1 cellular context compared by ENCODE assay signal in the genomic region with DNA sequence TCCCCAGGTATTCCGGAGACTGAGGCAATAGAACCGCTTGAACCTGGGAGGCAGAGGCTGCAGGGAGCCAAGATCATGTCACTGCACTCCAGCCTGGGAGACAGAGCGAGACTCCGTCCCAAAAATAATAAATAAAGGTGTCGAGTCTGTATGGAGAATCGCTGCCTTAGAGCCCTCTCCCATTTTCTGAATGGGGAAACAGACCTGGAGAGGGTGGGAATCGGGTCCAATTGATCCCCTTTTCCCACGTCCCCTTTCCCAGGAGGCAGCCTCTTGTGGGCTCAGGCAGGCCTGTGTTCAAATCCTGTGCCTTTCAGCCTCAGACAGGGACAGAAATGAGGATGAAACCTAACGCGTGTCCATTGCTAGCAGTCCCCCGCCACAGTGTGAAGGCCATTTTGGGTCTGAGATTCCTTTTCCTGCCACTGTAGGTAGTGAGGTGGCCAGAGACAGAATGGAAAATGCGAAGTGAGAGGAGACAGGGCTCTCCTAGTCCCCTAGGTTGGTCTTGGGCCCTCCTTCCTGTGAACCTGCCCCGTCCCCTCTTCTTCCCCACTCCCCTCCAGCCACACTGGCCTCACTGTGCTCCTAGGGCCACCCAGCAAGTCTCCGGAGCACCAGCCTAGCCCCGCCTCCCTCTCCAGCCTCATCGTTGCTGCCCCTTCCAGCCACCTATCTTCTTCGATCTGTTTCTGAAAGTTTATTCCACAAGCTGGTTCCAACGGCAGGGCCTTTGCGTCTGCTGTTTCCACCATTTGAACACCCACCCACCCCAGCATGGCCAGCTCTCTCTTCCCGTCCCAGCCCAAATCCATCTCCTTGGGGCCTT.
TF ChIP-seq lines count a peak whose summit lies in the region.

No MANE protein-coding gene starts in this region.

TF ChIP-seq in GM23338, 12 proteins besides CTCF, POLR2A, EP300 and RAD21 (continued from another document):
- TF ChIP-seq, protein P1, sequence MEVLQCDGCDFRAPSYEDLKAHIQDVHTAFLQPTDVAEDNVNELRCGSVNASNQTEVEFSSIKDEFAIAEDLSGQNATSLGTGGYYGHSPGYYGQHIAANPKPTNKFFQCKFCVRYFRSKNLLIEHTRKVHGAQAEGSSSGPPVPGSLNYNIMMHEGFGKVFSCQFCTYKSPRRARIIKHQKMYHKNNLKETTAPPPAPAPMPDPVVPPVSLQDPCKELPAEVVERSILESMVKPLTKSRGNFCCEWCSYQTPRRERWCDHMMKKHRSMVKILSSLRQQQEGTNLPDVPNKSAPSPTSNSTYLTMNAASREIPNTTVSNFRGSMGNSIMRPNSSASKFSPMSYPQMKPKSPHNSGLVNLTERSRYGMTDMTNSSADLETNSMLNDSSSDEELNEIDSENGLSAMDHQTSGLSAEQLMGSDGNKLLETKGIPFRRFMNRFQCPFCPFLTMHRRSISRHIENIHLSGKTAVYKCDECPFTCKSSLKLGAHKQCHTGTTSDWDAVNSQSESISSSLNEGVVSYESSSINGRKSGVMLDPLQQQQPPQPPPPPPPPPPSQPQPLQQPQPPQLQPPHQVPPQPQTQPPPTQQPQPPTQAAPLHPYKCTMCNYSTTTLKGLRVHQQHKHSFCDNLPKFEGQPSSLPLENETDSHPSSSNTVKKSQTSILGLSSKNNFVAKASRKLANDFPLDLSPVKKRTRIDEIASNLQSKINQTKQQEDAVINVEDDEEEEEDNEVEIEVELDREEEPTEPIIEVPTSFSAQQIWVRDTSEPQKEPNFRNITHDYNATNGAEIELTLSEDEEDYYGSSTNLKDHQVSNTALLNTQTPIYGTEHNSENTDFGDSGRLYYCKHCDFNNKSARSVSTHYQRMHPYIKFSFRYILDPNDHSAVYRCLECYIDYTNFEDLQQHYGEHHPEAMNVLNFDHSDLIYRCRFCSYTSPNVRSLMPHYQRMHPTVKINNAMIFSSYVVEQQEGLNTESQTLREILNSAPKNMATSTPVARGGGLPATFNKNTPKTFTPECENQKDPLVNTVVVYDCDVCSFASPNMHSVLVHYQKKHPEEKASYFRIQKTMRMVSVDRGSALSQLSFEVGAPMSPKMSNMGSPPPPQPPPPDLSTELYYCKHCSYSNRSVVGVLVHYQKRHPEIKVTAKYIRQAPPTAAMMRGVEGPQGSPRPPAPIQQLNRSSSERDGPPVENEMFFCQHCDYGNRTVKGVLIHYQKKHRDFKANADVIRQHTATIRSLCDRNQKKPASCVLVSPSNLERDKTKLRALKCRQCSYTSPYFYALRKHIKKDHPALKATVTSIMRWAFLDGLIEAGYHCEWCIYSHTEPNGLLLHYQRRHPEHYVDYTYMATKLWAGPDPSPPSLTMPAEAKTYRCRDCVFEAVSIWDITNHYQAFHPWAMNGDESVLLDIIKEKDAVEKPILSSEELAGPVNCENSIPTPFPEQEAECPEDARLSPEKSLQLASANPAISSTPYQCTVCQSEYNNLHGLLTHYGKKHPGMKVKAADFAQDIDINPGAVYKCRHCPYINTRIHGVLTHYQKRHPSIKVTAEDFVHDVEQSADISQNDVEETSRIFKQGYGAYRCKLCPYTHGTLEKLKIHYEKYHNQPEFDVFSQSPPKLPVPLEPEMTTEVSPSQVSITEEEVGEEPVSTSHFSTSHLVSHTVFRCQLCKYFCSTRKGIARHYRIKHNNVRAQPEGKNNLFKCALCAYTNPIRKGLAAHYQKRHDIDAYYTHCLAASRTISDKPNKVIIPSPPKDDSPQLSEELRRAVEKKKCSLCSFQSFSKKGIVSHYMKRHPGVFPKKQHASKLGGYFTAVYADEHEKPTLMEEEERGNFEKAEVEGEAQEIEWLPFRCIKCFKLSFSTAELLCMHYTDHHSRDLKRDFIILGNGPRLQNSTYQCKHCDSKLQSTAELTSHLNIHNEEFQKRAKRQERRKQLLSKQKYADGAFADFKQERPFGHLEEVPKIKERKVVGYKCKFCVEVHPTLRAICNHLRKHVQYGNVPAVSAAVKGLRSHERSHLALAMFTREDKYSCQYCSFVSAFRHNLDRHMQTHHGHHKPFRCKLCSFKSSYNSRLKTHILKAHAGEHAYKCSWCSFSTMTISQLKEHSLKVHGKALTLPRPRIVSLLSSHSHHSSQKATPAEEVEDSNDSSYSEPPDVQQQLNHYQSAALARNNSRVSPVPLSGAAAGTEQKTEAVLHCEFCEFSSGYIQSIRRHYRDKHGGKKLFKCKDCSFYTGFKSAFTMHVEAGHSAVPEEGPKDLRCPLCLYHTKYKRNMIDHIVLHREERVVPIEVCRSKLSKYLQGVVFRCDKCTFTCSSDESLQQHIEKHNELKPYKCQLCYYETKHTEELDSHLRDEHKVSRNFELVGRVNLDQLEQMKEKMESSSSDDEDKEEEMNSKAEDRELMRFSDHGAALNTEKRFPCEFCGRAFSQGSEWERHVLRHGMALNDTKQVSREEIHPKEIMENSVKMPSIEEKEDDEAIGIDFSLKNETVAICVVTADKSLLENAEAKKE (CRISPR knock-in tag; IDR thresholded peaks at IDR 0.05), result no peak
- no peak for TF ChIP-seq EZH2phosphoT487 (IDR thresholded peaks at IDR 0.05; ENCODE audit: unreplicated experiment)
- no peak for TF ChIP-seq ZNF331 (CRISPR knock-in tag; IDR thresholded peaks at IDR 0.05; ENCODE audit: low read depth)
- TF ChIP-seq STAT1 (IDR thresholded peaks at IDR 0.05; ENCODE audit: unreplicated experiment), result no peak
